8 cellular contexts compared by ENCODE assay signal in genomic region chr19:45406957-45407375, GRCh38. TPM values are rescaled to one million over a fixed set of nuclear protein-coding genes. Genes with fewer than 3 reads are reported as not detected.
A peak's percentile ranks its signal among the peaks of the same experiment; 100 is the strongest.
DNase-seq lines count a peak whose midpoint lies in the region; ATAC-seq and TF ChIP-seq lines count a peak whose summit lies in the region.

No MANE protein-coding gene starts in this region.

- H3K27me3 Mint-ChIP-seq in naive B cell, result peaks cover 17 to 29% (median 18%) of the 10 kb centered on the region in 3 donors

- H3K27ac Mint-ChIP-seq in naive B cell, result peak overlapping the region in 5 of 6 donors; percentile 5 to 98 (median 91)

- H3K9me3 Mint-ChIP-seq in naive B cell, result no peaks in the 10 kb centered on the region

- DNase-seq in BE2C (no peak), cardiac fibroblast (ENCODE audit: low read depth in 2 of 2) (no peak), naive B cell (no peak), NCI-H524 (lab: John Stamatoyannopoulos, UW) (no peak), GDM1 (lab: John Stamatoyannopoulos, UW) (no peak), NCI-H69 (lab: John Stamatoyannopoulos, UW) (no peak)
- no peak for DNase-seq in Jurkat, Clone E6-1 (ENCODE audit: low read depth, low spot score)

- H3K4me1 ChIP-seq in BE2C, result no peaks in the 10 kb centered on the region; the same call in none of the 2 replicates

- H3K36me3 ChIP-seq in BE2C, result peaks cover 33% of the 10 kb centered on the region

- H3K4me3 Mint-ChIP-seq in naive B cell, result peak overlapping the region; percentile 90 to 99 (median 96)

- peak overlapping the region; percentile 89 for H3K4me3 ChIP-seq in BE2C (ENCODE audit: low read depth, low read length)
- H3K4me3 ChIP-seq in Jurkat, Clone E6-1 (ENCODE audit: low read length), result peak overlapping the region; percentile 98
- H3K4me3 ChIP-seq in cardiac fibroblast (replicated peaks in 1 of 2; ENCODE audit: low read depth in 2 of 2, low read length in 2 of 2), result peak overlapping the region; percentile 93 to 97

- H3K36me3 Mint-ChIP-seq in naive B cell, result no peaks in the 10 kb centered on the region

- ATAC-seq in naive B cell (ENCODE audit: low read depth in 2 of 2) (no peak), GM19035 (IDR thresholded peaks at IDR 0.05; ENCODE audit: unreplicated experiment) (no peak)

- TF ChIP-seq CTCF in BE2C (IDR thresholded peaks at IDR 0.05; ENCODE audit: low read depth, low read length) (no peak), cardiac fibroblast (IDR thresholded peaks at IDR 0.05; ENCODE audit: low read depth, low read length) (no peak)

- H3K27me3 ChIP-seq in BE2C, result peaks cover 7% of the 10 kb centered on the region; the same call in 1 of the 2 replicates

- peaks cover 45 to 67% (median 56%) of the 10 kb centered on the region in 3 donors for H3K4me1 Mint-ChIP-seq in naive B cell

- no peaks in the 10 kb centered on the region for H3K9me3 ChIP-seq in BE2C

RNA-seq across cellular contexts. Expression of gene POLR1G, which starts 0.5 kb away (rescaled TPM):
- 16.9 TPM for polyA plus RNA-seq in BE2C (2012; ENCODE audit: insufficient read depth, insufficient read length, low read depth)
- 16.2 TPM for polyA plus RNA-seq in Jurkat, Clone E6-1 (2012; ENCODE audit: insufficient read depth, insufficient read length)
- 1 to 10 TPM in 5 of 6 donors, under 1 TPM in 1; 0.49 to 8.5 (median 3.0) TPM for polyA plus RNA-seq in naive B cell (ENCODE audit: low read depth in 6 of 6)

RNA-seq across cellular contexts. Expression of gene PPP1R13L, which starts 2.1 kb away (rescaled TPM):
- 0.77 TPM for polyA plus RNA-seq in BE2C (2012; ENCODE audit: insufficient read depth, insufficient read length, low read depth)
- 17.7 TPM for polyA plus RNA-seq in Jurkat, Clone E6-1 (2012; ENCODE audit: insufficient read depth, insufficient read length)
- 1 to 10 TPM in 4 of 6 donors, under 1 TPM in 1, not detected in 1; 0.29 to 4.3 (median 2.5) TPM for polyA plus RNA-seq in naive B cell (ENCODE audit: low read depth in 6 of 6)

RNA-seq across cellular contexts. Expression of gene ERCC1, which starts 16.8 kb away (rescaled TPM):
- 120 TPM for polyA plus RNA-seq in BE2C (2012; ENCODE audit: insufficient read depth, insufficient read length, low read depth)
- 125 TPM for polyA plus RNA-seq in Jurkat, Clone E6-1 (2012; ENCODE audit: insufficient read depth, insufficient read length)
- 10 to 100 TPM; 40.0 to 91.4 (median 46.2) TPM for polyA plus RNA-seq in naive B cell (ENCODE audit: low read depth in 6 of 6)

RNA-seq across cellular contexts. Expression of gene ERCC2, which starts 36.6 kb away (rescaled TPM):
- 23.3 TPM for polyA plus RNA-seq in BE2C (2012; ENCODE audit: insufficient read depth, insufficient read length, low read depth)
- 39.4 TPM for polyA plus RNA-seq in Jurkat, Clone E6-1 (2012; ENCODE audit: insufficient read depth, insufficient read length)
- polyA plus RNA-seq in naive B cell (ENCODE audit: low read depth in 6 of 6), result 1 to 10 TPM; 4.7 to 8.0 (median 6.7) TPM
